ENCODE assay signal across 28 cellular contexts in genomic region chr4:24073948-24074347, GRCh38.
"Had no signal": no experiment of that assay in that cellular context is flagged by ENCODE, and none has a peak within 500 bp of the region (broad histone marks: within the 10 kb centered on the region; RNA-seq: fewer than 3 reads in every experiment).

No MANE protein-coding gene starts in this region.

- H3K27ac ChIP-seq: neural progenitor cell, ovary, parathyroid adenoma, psoas muscle, skin epidermis, spleen, suprapubic skin, testis, tibial artery, transverse colon, upper lobe of right lung, uterus had no signal

- H3K4me3 ChIP-seq: neural progenitor cell, ovary, psoas muscle, skin epidermis, smooth muscle cell, spleen, suprapubic skin, testis, tibial artery, transverse colon, upper lobe of right lung, uterus had no signal

- H2AFZ ChIP-seq: neural progenitor cell, parathyroid adenoma had no signal

- H3K27me3 ChIP-seq: neural progenitor cell, ovary, spleen, suprapubic skin, testis, tibial artery, transverse colon, upper lobe of right lung, uterus had no signal

- H3K36me3 ChIP-seq: neural progenitor cell, ovary, spleen, suprapubic skin, tibial artery, transverse colon, upper lobe of right lung, uterus had no signal

- ATAC-seq: natural killer cell; psoas muscle; right cardiac atrium; sciatic nerve; stimulated activated memory B cell treated with anti-CD40 and anti-IgM and Interleukin-4, amounts not matched to agents 10 μg/mL and 1 μg/mL and 100 μg/mL, for 72 hours; stimulated activated naive CD8-positive, alpha-beta T cell treated with anti-CD3 and anti-CD28 coated beads, Interleukin-15, amount 100 ng/mL, for 72 hours; stimulated activated naive CD8-positive, alpha-beta T cell treated with anti-CD3 and anti-CD28 coated beads, Interleukin-15, Interleukin-2, amounts not matched to agents 100 U/mL and 50 U/mL, for 24 hours; upper lobe of right lung had no signal

- H3K4me2 ChIP-seq: neural progenitor cell, smooth muscle cell had no signal

- H3K4me1 ChIP-seq: parathyroid adenoma, psoas muscle, spleen, suprapubic skin, testis, tibial artery, transverse colon, upper lobe of right lung, uterus had no signal

- H3K9me3 ChIP-seq: ovary, psoas muscle, suprapubic skin, testis, tibial artery, transverse colon, upper lobe of right lung, uterus had no signal

- DNase-seq: natural killer cell; occipital lobe; ovary; posterior cingulate gyrus; psoas muscle; right cardiac atrium; spleen; stimulated activated CD4-positive, alpha-beta T cell treated with anti-CD3 and anti-CD28 coated beads, Interleukin-12 subunit alpha, Interleukin-12 subunit beta, amount 100 ng/mL, for 4 hours; stimulated activated CD4-positive, alpha-beta T cell treated with anti-CD3 and anti-CD28 coated beads, Interleukin-1b, Interleukin-23, amount 100 ng/mL, for 48 hours; stimulated activated CD4-positive, alpha-beta T cell treated with anti-CD3 and anti-CD28 coated beads, Interleukin-4, amount 100 ng/mL, for 1 hour; stimulated activated CD4-positive, alpha-beta T cell treated with anti-CD3 and anti-CD28 coated beads, Interleukin-4, amount 100 ng/mL, for 4 hours; stimulated activated CD8-positive, alpha-beta memory T cell treated with anti-CD3 and anti-CD28 coated beads, Interleukin-4, amount 100 ng/mL, for 48 hours; stimulated activated naive CD4-positive, alpha-beta T cell; stimulated activated naive CD8-positive, alpha-beta T cell treated with anti-CD3 and anti-CD28 coated beads, Interleukin-15, amount 100 ng/mL, for 72 hours; stimulated activated naive CD8-positive, alpha-beta T cell treated with anti-CD3 and anti-CD28 coated beads, Interleukin-15, Interleukin-2, amounts not matched to agents 100 U/mL and 50 U/mL, for 24 hours; substantia nigra; testis; tibial artery; transverse colon; upper lobe of right lung; uterus had no signal

- H3K9ac ChIP-seq: neural progenitor cell, parathyroid adenoma had no signal
